In genomic region chr14:77067632-77068514, GRCh38 we compare ENCODE assay signal across 8 cellular contexts. TPM values are rescaled to one million over a fixed set of nuclear protein-coding genes. Genes with fewer than 3 reads are reported as not detected.
DNase-seq lines count a peak whose midpoint lies in the region; ATAC-seq, FAIRE-seq and TF ChIP-seq lines count a peak whose summit lies in the region.

No MANE protein-coding gene starts in this region.

- dilution Hi-C loops in keratinocyte (cut with MboI; ENCODE audit: extremely low pct_ligation_motif_present, low sequenced_read_pairs) = no loop called here

- peak; percentile 60 for ATAC-seq in GM19455 (IDR thresholded peaks at IDR 0.05; ENCODE audit: unreplicated experiment)
- ATAC-seq in GM21515 (IDR thresholded peaks at IDR 0.05; ENCODE audit: unreplicated experiment) = no peak

- peaks cover 0 to 13% of the 10 kb centered on the region in 2 donors for H3K4me1 ChIP-seq in breast epithelium
- H3K4me1 ChIP-seq in keratinocyte (ENCODE audit: control insufficient read depth, extremely low read depth, insufficient read depth, low read length) = peaks cover 5% of the 10 kb centered on the region

- TF ChIP-seq POLR2A in breast epithelium (IDR thresholded peaks at IDR 0.05) = no peak

- no peaks in the 10 kb centered on the region for H3K9me1 ChIP-seq in keratinocyte (ENCODE audit: control insufficient read depth, extremely low read depth, insufficient read depth, low read length)

- H3K27me3 ChIP-seq in breast epithelium (no peaks in the 10 kb centered on the region), keratinocyte (ENCODE audit: control insufficient read depth, extremely low read depth, insufficient read depth, low read length) (no peaks in the 10 kb centered on the region)

- no peaks in the 10 kb centered on the region for H3K36me3 ChIP-seq in breast epithelium
- H3K36me3 ChIP-seq in keratinocyte (ENCODE audit: control insufficient read depth in 2 of 2, extremely low read depth in 1 of 2, insufficient read depth in 2 of 2, low read length in 2 of 2) = no peaks in the 10 kb centered on the region

- no peak for FAIRE-seq in keratinocyte (lab: Jason Lieb, UNC)

- no peaks in the 10 kb centered on the region for H4K20me1 ChIP-seq in keratinocyte (ENCODE audit: control insufficient read depth, extremely low read depth, insufficient read depth, low read length)

- H3K9me3 ChIP-seq in breast epithelium = no peaks in the 10 kb centered on the region
- H3K9me3 ChIP-seq in keratinocyte (ENCODE audit: control insufficient read depth, low read depth, low read length) = no peaks in the 10 kb centered on the region

- H3K4me2 ChIP-seq in keratinocyte (ENCODE audit: control insufficient read depth, extremely low read depth, insufficient read depth, low read depth, low read length) = no peak overlapping the region

- intact Hi-C loops in breast epithelium (cut with DNase I; ENCODE audit: low total_unique reads) = loop anchor here (2.0 to 10.0 kb wide), 3 partner anchors 41 to 193 kb away; partner anchors contain the start of gene IRF2BPL

- no peak overlapping the region for H3K9ac ChIP-seq in keratinocyte (ENCODE audit: control insufficient read depth, extremely low read depth, insufficient read depth, low read length)

- TF ChIP-seq CTCF in AG09319 (IDR thresholded peaks at IDR 0.05; ENCODE audit: low read depth, low read length) (peak; percentile 93), breast epithelium (IDR thresholded peaks at IDR 0.05) (peak; percentile 77 to 94 (median 91)), keratinocyte (optimal IDR thresholded peaks at IDR 0.05 in 1 of 3, IDR thresholded peaks at IDR 0.05 in 1 of 3, conservative IDR thresholded peaks at IDR 0.05 in 1 of 3; ENCODE audit: extremely low read depth in 1 of 3, insufficient read depth in 2 of 3, low read length in 3 of 3) (peak; percentile 90 to 97 (median 95))

- H3K27ac ChIP-seq in breast epithelium = peak overlapping the region; percentile 8 to 26
- no peak overlapping the region for H3K27ac ChIP-seq in keratinocyte (ENCODE audit: control insufficient read depth, insufficient read depth, low read length)

- H2AFZ ChIP-seq in keratinocyte (ENCODE audit: control insufficient read depth, low read length) = peak overlapping the region; percentile 26

- no peaks in the 10 kb centered on the region for H3K79me2 ChIP-seq in keratinocyte (ENCODE audit: control insufficient read depth, insufficient read depth, low read length)

- DNase-seq in AG09319 (ENCODE audit: extremely low read depth, low read depth) (no peak), NCI-H2081 (lab: John Stamatoyannopoulos, UW) (peak; percentile 74 to 76), UCSD-AML1 (lab: John Stamatoyannopoulos, UW; ENCODE audit: unreplicated experiment) (peak; percentile 62), breast epithelium (ENCODE audit: low spot score in 2 of 2) (peak; percentile 71 to 72), keratinocyte (ENCODE audit: low read depth, low spot score) (no peak)
- peak; percentile 46 for DNase-seq in stimulated activated CD4-positive, alpha-beta T cell treated with anti-CD3 and anti-CD28 coated beads, Interleukin-1b, Interleukin-23, amount 100 ng/mL, for 48 hours

- no peak overlapping the region for H3K4me3 ChIP-seq in breast epithelium
- no peak overlapping the region for H3K4me3 ChIP-seq in keratinocyte (ENCODE audit: control insufficient read depth in 2 of 3, extremely low read depth in 1 of 3, insufficient read depth in 2 of 3, low read depth in 1 of 3, low read length in 3 of 3)

RNA-seq across cellular contexts. Expression of gene CIPC, which starts 30.2 kb away (rescaled TPM):
- total RNA-seq in breast epithelium = 10 to 100 TPM; 40.6 to 64.8 (median 50.7) TPM
- polyA plus RNA-seq in keratinocyte = 10.3 to 15.1 TPM (median 13.2 TPM) in 3 replicates
- polyA plus RNA-seq in keratinocyte (2011; ENCODE audit: low read depth) = 6.4 TPM
- polyA plus RNA-seq in keratinocyte (2011; cell fraction: cytosol; rRNA removed) = 9.1 and 12.9 TPM in 2 replicates
- polyA plus RNA-seq in keratinocyte (2011; cell fraction: nucleus; rRNA removed) = 14.4 and 15.2 TPM in 2 replicates
- 7.1 and 7.2 TPM in 2 replicates for polyA plus RNA-seq in keratinocyte (2012; ENCODE audit: low replicate concordance)
- polyA minus RNA-seq in keratinocyte = 7.9 to 20.8 TPM (median 18.4 TPM) in 3 replicates
- 13.0 TPM for polyA minus RNA-seq in keratinocyte (2011; cell fraction: cytosol; rRNA and poly(A)+ RNA removed)
- 10.0 and 13.1 TPM in 2 replicates for polyA minus RNA-seq in keratinocyte (2011; cell fraction: nucleus; rRNA and poly(A)+ RNA removed)

RNA-seq across cellular contexts. Expression of gene IRF2BPL, which starts 39.4 kb away (rescaled TPM):
- 10 to 100 TPM; 39.5 to 76.5 (median 47.2) TPM for total RNA-seq in breast epithelium
- 4.2 to 6.8 TPM (median 5.6 TPM) in 3 replicates for polyA plus RNA-seq in keratinocyte
- polyA plus RNA-seq in keratinocyte (2011; ENCODE audit: low read depth) = 4.0 TPM
- polyA plus RNA-seq in keratinocyte (2011; cell fraction: cytosol; rRNA removed) = 3.3 and 6.7 TPM in 2 replicates
- 7.0 and 9.5 TPM in 2 replicates for polyA plus RNA-seq in keratinocyte (2011; cell fraction: nucleus; rRNA removed)
- 9.0 and 15.9 TPM in 2 replicates for polyA plus RNA-seq in keratinocyte (2012; ENCODE audit: low replicate concordance)
- polyA minus RNA-seq in keratinocyte = 3.6 to 8.6 TPM (median 4.1 TPM) in 3 replicates
- polyA minus RNA-seq in keratinocyte (2011; cell fraction: cytosol; rRNA and poly(A)+ RNA removed) = 20.3 TPM
- 11.1 and 12.7 TPM in 2 replicates for polyA minus RNA-seq in keratinocyte (2011; cell fraction: nucleus; rRNA and poly(A)+ RNA removed)

Comparison
In these comparisons a context has a peak if more than half of its experiments do, and no peak if none do; other contexts are left out.
1. DNase-seq: peak in NCI-H2081 (2 of 2), UCSD-AML1 (single experiment), breast epithelium (2 of 2) and stimulated activated CD4-positive, alpha-beta T cell treated with anti-CD3 and anti-CD28 coated beads, Interleukin-1b, Interleukin-23, amount 100 ng/mL, for 48 hours (single experiment); none in AG09319 (single experiment) and keratinocyte (single experiment).
2. Peak in every context shown above with its lines, with median percentiles within 50 percentile points of each other: CTCF ChIP-seq.